Comparison of ENCODE assay signal across 9 cellular contexts in the genomic region with DNA sequence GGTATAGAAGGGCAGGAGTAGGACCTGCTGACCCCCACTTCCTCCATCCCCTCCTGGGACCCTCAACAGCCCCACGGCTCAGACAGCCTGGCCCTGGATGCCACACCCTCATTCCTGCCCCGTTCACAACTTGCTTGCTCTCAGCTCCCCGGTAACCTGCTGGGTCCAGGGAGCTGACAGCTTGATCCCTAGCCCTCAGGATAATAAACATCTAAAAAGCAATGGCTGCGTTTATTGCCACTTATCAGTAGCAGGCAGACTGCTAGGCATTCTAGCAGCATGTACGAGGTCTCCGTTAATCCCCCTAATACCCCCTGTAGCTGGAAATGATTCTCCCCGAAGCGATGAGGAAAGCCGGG. TPM values are rescaled to one million over a fixed set of nuclear protein-coding genes. Genes with fewer than 3 reads are reported as not detected.
DNase-seq lines count a peak whose midpoint lies in the region; ATAC-seq and TF ChIP-seq lines count a peak whose summit lies in the region.
"Had no signal": no experiment of that assay in that cellular context is flagged by ENCODE, and none has a peak within 500 bp of the region (broad histone marks: within the 10 kb centered on the region; RNA-seq: fewer than 3 reads in every experiment).

No MANE protein-coding gene starts in this region.

- CTCF ChIA-PET in A673 (lab: Charles Lee): interaction anchor here (0.8 to 8.7 kb wide), 4 partner anchors 10 to 40 kb away, joined by 3 to 141 read pairs (median 9); a partner anchor contains a TSS

- H3K4me1 ChIP-seq in A673 (ENCODE audit: insufficient read depth, low read length, poor library complexity, severe bottlenecking) (peaks cover 45% of the 10 kb centered on the region), body of pancreas (peaks cover 52% of the 10 kb centered on the region), muscle layer of duodenum (ENCODE audit: control insufficient read depth in 1 of 2, insufficient read depth in 2 of 2, low read length in 2 of 2) (peaks cover 37 to 57% of the 10 kb centered on the region in 2 donors)

- H3K36me3 ChIP-seq in A673 (ENCODE audit: insufficient read depth, low read length, poor library complexity, severe bottlenecking) (peaks cover 10% of the 10 kb centered on the region), H7 (replicated peaks; ENCODE audit: control insufficient read depth, insufficient read depth, low read length) (peaks cover 41% of the 10 kb centered on the region), body of pancreas (replicated peaks in 1 of 2; ENCODE audit: insufficient read depth in 1 of 2, low read depth in 2 of 2) (peaks cover 0 to 12% of the 10 kb centered on the region in 2 donors), muscle layer of duodenum (ENCODE audit: control insufficient read depth in 1 of 2, insufficient read depth in 2 of 2, low read length in 2 of 2) (peaks cover 31 to 40% of the 10 kb centered on the region in 2 donors)

- H3K27ac ChIP-seq in A673 (ENCODE audit: low read depth, low read length, poor library complexity, severe bottlenecking): peak overlapping the region; percentile 80
- H3K27ac ChIP-seq in body of pancreas: peak overlapping the region; percentile 64 to 81 (median 72)
- H3K27ac ChIP-seq in muscle layer of duodenum (ENCODE audit: low read length): peak overlapping the region; percentile 91

- no peak for TF ChIP-seq POLR2A in body of pancreas (IDR thresholded peaks at IDR 0.05)

- no peak for TF ChIP-seq CTCF in A673 (conservative IDR thresholded peaks at IDR 0.05; ENCODE audit: low read depth, low read length)
- no peak for TF ChIP-seq CTCF in body of pancreas (IDR thresholded peaks at IDR 0.05)

- H3K9me3 ChIP-seq in A673 (ENCODE audit: low read depth, low read length, poor library complexity, severe bottlenecking) (no peaks in the 10 kb centered on the region), body of pancreas (no peaks in the 10 kb centered on the region), muscle layer of duodenum (ENCODE audit: control insufficient read depth in 1 of 2, low read length in 2 of 2) (no peaks in the 10 kb centered on the region)

- ATAC-seq in body of pancreas: no peak
- no peak for ATAC-seq in GM21381 (IDR thresholded peaks at IDR 0.05; ENCODE audit: unreplicated experiment)

- intact Hi-C loops in A673 (cut with micrococcal nuclease; ENCODE audit: unreplicated experiment) (loop anchor here (10.0 kb wide), 1 partner anchor 210 kb away; a partner anchor contains a TSS), body of pancreas (cut with DNase I) (loop anchor here (5.0 kb wide), 1 partner anchor 42 kb away; a partner anchor contains a TSS)

- DNase-seq in A673 (ENCODE audit: low spot score): peak; percentile 66
- DNase-seq in H7: peak; percentile 61
- no peak for DNase-seq in body of pancreas
- no peak for DNase-seq in LoVo (ENCODE audit: low spot score)
- no peak for DNase-seq in middle frontal gyrus (ENCODE audit: extremely low spot score, low spot score)
- no peak for DNase-seq in RPMI8226
- DNase-seq: effector CD8-positive, alpha-beta T cell had no signal

- no peaks in the 10 kb centered on the region for H3K27me3 ChIP-seq in A673 (replicated peaks; ENCODE audit: insufficient read depth, low read depth, low read length, poor library complexity)
- H3K27me3 ChIP-seq in H7 (ENCODE audit: control insufficient read depth, insufficient read depth, low read length): no peaks in the 10 kb centered on the region
- no peaks in the 10 kb centered on the region for H3K27me3 ChIP-seq in body of pancreas
- H3K27me3 ChIP-seq in muscle layer of duodenum (ENCODE audit: low read depth, low read length): no peaks in the 10 kb centered on the region

- POLR2A ChIA-PET in A673 (lab: Charles Lee; ENCODE audit: low non-redundant PET): interaction anchor here (1.1 kb wide), 1 partner anchor 66 kb away, joined by 7 read pairs; a partner anchor contains a TSS

- no TSS peak for BruUV-seq in A673 (replicated peaks; lab: Mats Ljungman, UMichigan)

- peak overlapping the region; percentile 26 for H3K4me3 ChIP-seq in A673 (ENCODE audit: low read depth, low read length, poor library complexity, severe bottlenecking)
- H3K4me3 ChIP-seq in H7 (ENCODE audit: insufficient read depth, low read depth, low read length): no peak overlapping the region
- no peak overlapping the region for H3K4me3 ChIP-seq in body of pancreas
- H3K4me3 ChIP-seq in muscle layer of duodenum (ENCODE audit: low read depth in 1 of 2, low read length in 2 of 2): peak overlapping the region; percentile 25 to 45

- WGBS in body of pancreas, 2 donors: 54 to 59% methylated on average over 9 of the region's 9 CpGs

RNA-seq across cellular contexts. Expression of a gene that starts 24.3 kb away (rescaled TPM):
- total RNA-seq in A673 (2021) (1,951 and 2,047 TPM in 2 replicates), body of pancreas (1,000 to 10,000 TPM; 1,243 to 1,902 TPM)
- 5,486 and 6,641 TPM in 2 replicates for total RNA-seq in H7 (2014; rRNA removed; shearing (Covaris generic))

RNA-seq across cellular contexts. Expression of a gene that starts 30.7 kb away (rescaled TPM):
- total RNA-seq in A673 (2021): 129 and 131 TPM in 2 replicates
- 119 and 130 TPM in 2 replicates for total RNA-seq in H7 (2014; rRNA removed; shearing (Covaris generic))
- 10 to 100 TPM; 39.7 to 83.1 TPM for total RNA-seq in body of pancreas

RNA-seq across cellular contexts. Expression of a gene that starts 40.4 kb away (rescaled TPM):
- 110 and 127 TPM in 2 replicates for total RNA-seq in A673 (2021)
- total RNA-seq in H7 (2014; rRNA removed; shearing (Covaris generic)): 76.1 and 89.9 TPM in 2 replicates
- total RNA-seq in body of pancreas: 10 to 100 TPM; 29.3 to 35.9 TPM

Comparison
In these comparisons a context has a peak if more than half of its experiments do, and no peak if none do; other contexts are left out.
1. DNase-seq: peak in A673 (single experiment) and H7 (single experiment); none in body of pancreas (0 of 4), LoVo (single experiment), middle frontal gyrus (single experiment) and RPMI8226 (single experiment).
2. H3K4me3 ChIP-seq: peak in A673 (single experiment) and muscle layer of duodenum (2 of 2); none in H7 (single experiment) and body of pancreas (0 of 2).
3. Peak in every context shown above with its lines, with median percentiles within 50 percentile points of each other: H3K27ac ChIP-seq.